1 cellular context compared by ENCODE assay signal in the genomic region with DNA sequence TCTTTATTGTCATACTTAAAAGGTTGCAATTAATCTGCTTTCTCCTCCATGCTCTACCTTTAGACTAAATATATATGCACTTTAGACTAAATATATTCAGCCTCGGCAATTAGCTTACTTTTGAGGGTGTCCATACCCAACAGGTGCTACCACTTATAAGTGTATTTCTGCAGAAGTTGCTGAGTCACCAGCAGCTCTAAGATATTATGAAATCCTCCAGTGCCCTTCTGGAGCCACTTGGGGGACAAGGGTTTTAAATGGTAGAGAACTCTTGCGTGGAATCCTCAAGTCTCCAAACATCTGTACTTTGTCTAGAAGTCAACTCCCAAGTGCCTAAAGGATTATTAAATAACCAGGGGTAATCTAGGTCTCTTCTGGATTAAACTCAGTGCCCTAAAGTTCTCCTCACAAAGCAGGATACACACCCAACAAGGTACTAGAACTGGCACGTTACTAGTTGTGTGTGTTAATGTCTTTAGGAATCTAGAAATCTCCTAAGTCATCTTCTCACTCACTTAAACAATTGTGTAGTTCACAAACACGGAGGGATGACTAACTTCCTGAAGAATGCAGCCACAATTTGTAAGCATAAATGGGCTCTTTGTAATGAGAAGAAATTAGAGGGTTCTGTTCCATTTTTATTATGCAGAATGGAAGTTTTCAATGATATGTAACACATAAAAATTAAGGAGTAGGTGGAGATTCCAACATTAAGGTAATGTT.
TF ChIP-seq lines count a peak whose summit lies in the region.

No MANE protein-coding gene starts in this region.

TF ChIP-seq in IMR-90, 13 proteins besides CTCF, POLR2A, EP300 and RAD21:
- no peak for TF ChIP-seq RFX5 (IDR thresholded peaks at IDR 0.05; ENCODE audit: low read depth, low read length)
- no peak for TF ChIP-seq CEBPB (IDR thresholded peaks at IDR 0.05; ENCODE audit: low read depth, low read length)
- TF ChIP-seq, protein P1, sequence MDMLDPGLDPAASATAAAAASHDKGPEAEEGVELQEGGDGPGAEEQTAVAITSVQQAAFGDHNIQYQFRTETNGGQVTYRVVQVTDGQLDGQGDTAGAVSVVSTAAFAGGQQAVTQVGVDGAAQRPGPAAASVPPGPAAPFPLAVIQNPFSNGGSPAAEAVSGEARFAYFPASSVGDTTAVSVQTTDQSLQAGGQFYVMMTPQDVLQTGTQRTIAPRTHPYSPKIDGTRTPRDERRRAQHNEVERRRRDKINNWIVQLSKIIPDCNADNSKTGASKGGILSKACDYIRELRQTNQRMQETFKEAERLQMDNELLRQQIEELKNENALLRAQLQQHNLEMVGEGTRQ (IDR thresholded peaks at IDR 0.05; ENCODE audit: low read depth, low read length), result no peak
- TF ChIP-seq FOS (IDR thresholded peaks at IDR 0.05; ENCODE audit: low read depth, low read length), result no peak
- TF ChIP-seq MAFK (IDR thresholded peaks at IDR 0.05; ENCODE audit: low read depth, low read length), result no peak; the same call in 1 of the 2 replicates
- TF ChIP-seq SMC3 (IDR thresholded peaks at IDR 0.05; ENCODE audit: low read depth, low read length), result no peak
- TF ChIP-seq NFE2L2 (IDR thresholded peaks at IDR 0.05; ENCODE audit: low read depth, low read length), result peak; percentile 61; the same call in 1 of the 2 replicates
- TF ChIP-seq, protein P2, sequence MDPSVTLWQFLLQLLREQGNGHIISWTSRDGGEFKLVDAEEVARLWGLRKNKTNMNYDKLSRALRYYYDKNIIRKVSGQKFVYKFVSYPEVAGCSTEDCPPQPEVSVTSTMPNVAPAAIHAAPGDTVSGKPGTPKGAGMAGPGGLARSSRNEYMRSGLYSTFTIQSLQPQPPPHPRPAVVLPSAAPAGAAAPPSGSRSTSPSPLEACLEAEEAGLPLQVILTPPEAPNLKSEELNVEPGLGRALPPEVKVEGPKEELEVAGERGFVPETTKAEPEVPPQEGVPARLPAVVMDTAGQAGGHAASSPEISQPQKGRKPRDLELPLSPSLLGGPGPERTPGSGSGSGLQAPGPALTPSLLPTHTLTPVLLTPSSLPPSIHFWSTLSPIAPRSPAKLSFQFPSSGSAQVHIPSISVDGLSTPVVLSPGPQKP (IDR thresholded peaks at IDR 0.05; ENCODE audit: borderline replicate concordance, low read depth, low read length), result no peak
- TF ChIP-seq MAZ (IDR thresholded peaks at IDR 0.05; ENCODE audit: borderline replicate concordance, low read depth, low read length), result no peak
- no peak for TF ChIP-seq RCOR1 (IDR thresholded peaks at IDR 0.05; ENCODE audit: insufficient replicate concordance, low read length)
- TF ChIP-seq MXI1 (IDR thresholded peaks at IDR 0.05; ENCODE audit: borderline replicate concordance, low read depth, low read length), result no peak
- TF ChIP-seq CHD1 (IDR thresholded peaks at IDR 0.05; ENCODE audit: low read depth, low read length), result no peak
- TF ChIP-seq BHLHE40 (IDR thresholded peaks at IDR 0.05; ENCODE audit: low read depth, low read length), result peak; percentile 68; the same call in 1 of the 2 replicates
